Comparison of ENCODE assay signal across 2 cellular contexts in the genomic region with DNA sequence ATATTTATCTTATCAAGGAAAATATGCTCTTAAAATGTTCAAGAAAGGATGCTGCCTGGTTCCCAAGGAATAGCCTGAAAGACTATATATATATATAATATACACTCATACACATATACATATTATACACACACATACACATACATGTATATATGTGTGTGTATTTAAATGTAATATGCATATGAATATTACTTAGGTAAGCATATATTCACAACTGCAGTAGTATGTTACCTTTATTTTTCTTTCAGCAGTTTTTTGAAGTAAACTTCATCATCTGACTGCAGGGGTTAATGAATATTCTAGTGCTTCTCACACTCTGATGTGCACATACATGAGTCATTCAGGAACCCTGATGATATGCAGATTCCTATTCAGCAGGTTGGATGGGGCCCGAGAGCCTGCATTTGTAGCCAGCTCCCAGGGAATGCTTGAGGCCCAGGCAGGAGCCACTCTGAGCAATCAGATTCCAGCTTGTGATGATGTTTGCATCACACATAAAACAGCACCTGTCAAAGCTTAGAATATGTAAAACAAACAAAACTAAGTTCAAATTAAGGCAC.
A peak's percentile ranks its signal among the peaks of the same experiment; 100 is the strongest.
TF ChIP-seq lines count a peak whose summit lies in the region.

No MANE protein-coding gene starts in this region.

TF ChIP-seq in IMR-90, 13 proteins besides CTCF, POLR2A, EP300 and RAD21:
- 0 out of 2 replicates have a peak, but pooled peaks have one; percentile 10 for TF ChIP-seq FOS (IDR thresholded peaks at IDR 0.05; ENCODE audit: low read depth, low read length)
- peak; percentile 61 for TF ChIP-seq MAFK (IDR thresholded peaks at IDR 0.05; ENCODE audit: low read depth, low read length)
- TF ChIP-seq RFX5 (IDR thresholded peaks at IDR 0.05; ENCODE audit: low read depth, low read length): no peak
- no peak for TF ChIP-seq MXI1 (IDR thresholded peaks at IDR 0.05; ENCODE audit: borderline replicate concordance, low read depth, low read length)
- no peak for TF ChIP-seq CEBPB (IDR thresholded peaks at IDR 0.05; ENCODE audit: low read depth, low read length)
- no peak for TF ChIP-seq CHD1 (IDR thresholded peaks at IDR 0.05; ENCODE audit: low read depth, low read length)

TF ChIP-seq in H1, 55 proteins besides CTCF, POLR2A, EP300 and RAD21:
- TF ChIP-seq RNF2 (IDR thresholded peaks at IDR 0.05; ENCODE audit: borderline replicate concordance, low read depth, low read length, missing control alignments, poor library complexity, severe bottlenecking): no peak
- TF ChIP-seq JUN (IDR thresholded peaks at IDR 0.05; ENCODE audit: low read depth, low read length): peak; percentile 74; the same call in 1 of the 2 replicates
- no peak for TF ChIP-seq TCF12 (IDR thresholded peaks at IDR 0.05; ENCODE audit: low read depth, low read length)
- TF ChIP-seq POLR2AphosphoS5 (IDR thresholded peaks at IDR 0.05; ENCODE audit: low read depth, low read length): no peak
- no peak for TF ChIP-seq YY1 (IDR thresholded peaks at IDR 0.05; ENCODE audit: low read depth, low read length)
- peak; percentile 89 for TF ChIP-seq JUND (IDR thresholded peaks at IDR 0.05; ENCODE audit: low read length)
- TF ChIP-seq SIN3A (conservative IDR thresholded peaks at IDR 0.05 in 1 of 2, IDR thresholded peaks at IDR 0.05 in 1 of 2; ENCODE audit: low read depth in 1 of 2, low read length in 2 of 2): no peak
- no peak for TF ChIP-seq ATF3 (IDR thresholded peaks at IDR 0.05; ENCODE audit: insufficient read depth, low read depth, low read length)
